Comparison of ENCODE assay signal across 14 cellular contexts in the genomic region with DNA sequence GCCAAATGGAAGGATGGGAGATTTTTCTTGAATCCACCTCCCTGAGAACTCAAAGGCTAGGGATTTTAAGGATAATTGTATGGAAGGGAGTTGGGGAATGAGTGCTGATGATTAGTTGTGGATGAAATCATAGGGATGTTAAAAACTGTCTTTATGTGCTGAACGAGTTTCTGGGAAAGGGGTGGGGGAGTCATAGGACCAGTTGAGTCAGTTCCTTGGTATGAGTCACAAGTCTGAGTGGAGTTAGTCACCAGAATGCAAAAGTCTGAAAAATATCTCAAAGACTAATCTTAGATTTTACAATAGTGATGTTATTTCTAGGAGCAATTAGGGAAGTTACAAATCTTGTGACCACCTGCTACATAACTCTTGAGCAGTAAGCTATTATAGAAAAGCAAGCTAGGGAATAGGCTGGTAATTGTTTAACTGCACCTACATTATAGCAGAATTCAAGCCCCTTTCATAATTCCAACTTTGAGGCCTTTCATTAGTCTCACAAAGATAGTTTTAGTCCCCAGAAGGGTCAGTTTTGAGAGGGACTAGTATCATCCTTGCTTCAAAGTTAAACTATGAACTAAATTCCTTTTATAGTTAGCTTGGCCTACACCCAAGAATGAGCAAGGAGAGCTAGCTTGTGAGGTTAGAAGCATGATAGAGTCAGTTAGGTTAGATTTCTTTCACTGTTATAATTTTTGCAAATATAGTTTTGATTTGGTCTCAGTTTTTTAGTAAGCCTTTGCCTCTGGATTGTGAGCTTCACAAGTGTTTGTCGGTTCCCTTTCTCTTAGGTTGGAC.
DNase-seq lines count a peak whose midpoint lies in the region; ATAC-seq, FAIRE-seq and TF ChIP-seq lines count a peak whose summit lies in the region.
"Had no signal": no experiment of that assay in that cellular context is flagged by ENCODE, and none has a peak within 500 bp of the region (broad histone marks: within the 10 kb centered on the region; RNA-seq: fewer than 3 reads in every experiment).

No MANE protein-coding gene starts in this region.

- H3K79me2 ChIP-seq in SK-N-SH (ENCODE audit: insufficient read depth), result no peaks in the 10 kb centered on the region
- H3K79me2 ChIP-seq: parathyroid adenoma had no signal

- H3K79me1 ChIP-seq in mesenchymal stem cell (replicated peaks; ENCODE audit: low read length, poor library complexity, severe bottlenecking), result no peaks in the 10 kb centered on the region

- WGBS in SK-N-SH (ENCODE audit: low lambda C conversion rate), result 36% methylated on average over 2 of the region's 2 CpGs
- 55% methylated on average over 2 of the region's 2 CpGs for WGBS in mesenchymal stem cell

- H3K9ac ChIP-seq in SK-N-SH (no peak overlapping the region), mesenchymal stem cell (ENCODE audit: low read length) (peak overlapping the region; percentile 78)
- H3K9ac ChIP-seq: parathyroid adenoma had no signal

- H3K14ac ChIP-seq in mesenchymal stem cell (ENCODE audit: low read length in 2 of 2), result no peak overlapping the region

- TF ChIP-seq CTCF in SK-N-SH (IDR thresholded peaks at IDR 0.05) (no peak), bronchial epithelial cell (IDR thresholded peaks at IDR 0.05; ENCODE audit: insufficient read depth, low read length, severe bottlenecking) (no peak), WERI-Rb-1 (IDR thresholded peaks at IDR 0.05; ENCODE audit: low read depth, low read length) (no peak)

- H4K91ac ChIP-seq in mesenchymal stem cell (ENCODE audit: low read length), result no peak overlapping the region

- no peak for FAIRE-seq in bronchial epithelial cell (lab: Jason Lieb, UNC)
- FAIRE-seq: A204.1, HTR-8/SVneo had no signal

- H3K9me3 ChIP-seq in SK-N-SH (no peaks in the 10 kb centered on the region), mesenchymal stem cell (ENCODE audit: control insufficient read depth, low read length) (peaks cover 26% of the 10 kb centered on the region), WERI-Rb-1 (ENCODE audit: severe bottlenecking) (peaks cover 3% of the 10 kb centered on the region)

- H2AK5ac ChIP-seq in mesenchymal stem cell (ENCODE audit: low read length, severe bottlenecking), result no peak overlapping the region

- H4K8ac ChIP-seq in mesenchymal stem cell (ENCODE audit: low read length), result no peak overlapping the region

- H2AFZ ChIP-seq in SK-N-SH (ENCODE audit: low read depth) (no peak overlapping the region), mesenchymal stem cell (ENCODE audit: low read depth, low read length) (no peak overlapping the region)
- H2AFZ ChIP-seq: parathyroid adenoma had no signal

- H3F3A ChIP-seq in SK-N-SH (replicated peaks; ENCODE audit: insufficient read depth), result peaks cover 12% of the 10 kb centered on the region

- H2BK5ac ChIP-seq in mesenchymal stem cell (ENCODE audit: low read depth, low read length, poor library complexity, severe bottlenecking), result no peak overlapping the region

- no peak overlapping the region for H3K4ac ChIP-seq in mesenchymal stem cell (ENCODE audit: low read depth in 1 of 2, low read length in 2 of 2)

- H3K36me3 ChIP-seq in SK-N-SH (replicated peaks in 1 of 2; ENCODE audit: control insufficient read depth in 1 of 2, insufficient read depth in 2 of 2, low read length in 1 of 2), result peaks cover 0 to 4% of the 10 kb centered on the region in 2 experiments
- H3K36me3 ChIP-seq in bronchial epithelial cell (ENCODE audit: control insufficient read depth, insufficient read depth, low read length), result no peaks in the 10 kb centered on the region
- no peaks in the 10 kb centered on the region for H3K36me3 ChIP-seq in mesenchymal stem cell (ENCODE audit: control insufficient read depth in 1 of 2, insufficient read depth in 2 of 2, low read depth in 1 of 2, low read length in 2 of 2)
- no peaks in the 10 kb centered on the region for H3K36me3 ChIP-seq in WERI-Rb-1

- H3K27ac ChIP-seq in SK-N-SH (ENCODE audit: low read depth in 2 of 2, low read length in 1 of 2) (peak overlapping the region in 1 of 2 experiments; percentile 60; a peak in 2 of 4 replicates), mesenchymal stem cell (ENCODE audit: low read length, poor library complexity, severe bottlenecking) (no peak overlapping the region), WERI-Rb-1 (no peak overlapping the region)
- H3K27ac ChIP-seq: parathyroid adenoma had no signal

- H3K4me1 ChIP-seq in SK-N-SH (ENCODE audit: control insufficient read depth in 1 of 2, insufficient read depth in 2 of 2, low read depth in 1 of 2, low read length in 1 of 2) (no peaks in the 10 kb centered on the region), mesenchymal stem cell (ENCODE audit: control insufficient read depth, insufficient read depth, low read depth, low read length) (no peaks in the 10 kb centered on the region)
- H3K4me1 ChIP-seq: parathyroid adenoma had no signal

- TF ChIP-seq EP300 in SK-N-SH (IDR thresholded peaks at IDR 0.05; ENCODE audit: borderline replicate concordance in 1 of 2, low read depth in 1 of 2, low read length in 1 of 2), result no peak

- no peak overlapping the region for H3K18ac ChIP-seq in mesenchymal stem cell (ENCODE audit: low read depth in 1 of 2, low read length in 2 of 2)

- H4K20me1 ChIP-seq in SK-N-SH (ENCODE audit: insufficient read depth), result no peaks in the 10 kb centered on the region

- H2BK12ac ChIP-seq in mesenchymal stem cell (ENCODE audit: low read length in 2 of 2), result no peak overlapping the region

- CTCF ChIA-PET in SK-N-SH (lab: Yijun Ruan, JAX), result interaction anchor here (0.6 to 1.3 kb wide), 4 partner anchors 12 to 76 kb away, joined by 3 to 5 read pairs (median 3); no protein-coding TSS in a partner anchor

- H2BK120ac ChIP-seq in mesenchymal stem cell (ENCODE audit: low read depth, low read length), result no peak overlapping the region

- ATAC-seq in SK-N-SH treated with all-trans-retinoic acid at 6 μM for 48 hours, result no peak

- H3K4me2 ChIP-seq in SK-N-SH (no peak overlapping the region), mesenchymal stem cell (ENCODE audit: low read length, poor library complexity, severe bottlenecking) (no peak overlapping the region)

- H3K23ac ChIP-seq in mesenchymal stem cell (ENCODE audit: low read length in 2 of 2), result no peak overlapping the region

- H3K27me3 ChIP-seq in SK-N-SH (ENCODE audit: insufficient read depth) (no peaks in the 10 kb centered on the region), bronchial epithelial cell (ENCODE audit: control insufficient read depth, insufficient read depth, low read length) (no peaks in the 10 kb centered on the region), mesenchymal stem cell (ENCODE audit: control insufficient read depth in 1 of 2, insufficient read depth in 1 of 2, low read length in 2 of 2) (no peaks in the 10 kb centered on the region), WERI-Rb-1 (ENCODE audit: insufficient read depth, low read depth, severe bottlenecking) (no peaks in the 10 kb centered on the region)

- H2BK15ac ChIP-seq in mesenchymal stem cell (ENCODE audit: low read depth, poor library complexity, severe bottlenecking), result no peak overlapping the region

- no peaks in the 10 kb centered on the region for H3K9me2 ChIP-seq in SK-N-SH

- no peak for TF ChIP-seq RAD21 in SK-N-SH (IDR thresholded peaks at IDR 0.05; ENCODE audit: low read length)

- POLR2A ChIA-PET in SK-N-SH (lab: Yijun Ruan, JAX), result no interaction called here

- H3K4me3 ChIP-seq in SK-N-SH (ENCODE audit: low read depth in 2 of 2, low read length in 1 of 2) (no peak overlapping the region), bronchial epithelial cell (ENCODE audit: low read depth, low read length) (no peak overlapping the region), mesenchymal stem cell (ENCODE audit: insufficient read depth in 1 of 2, low read depth in 1 of 2, low read length in 2 of 2) (no peak overlapping the region), WERI-Rb-1 (ENCODE audit: low read depth, low read length) (no peak overlapping the region)

- DNase-seq in SK-N-SH (no peak), HS-5 (ENCODE audit: low read depth) (peak; percentile 83), bronchial epithelial cell (ENCODE audit: low read depth) (peak; percentile 94), mesenchymal stem cell (peak; percentile 71), CD1c-positive myeloid dendritic cell (ENCODE audit: extremely low spot score) (no peak), NCI-H2171 (lab: John Stamatoyannopoulos, UW) (no peak), WERI-Rb-1 (no peak)
- DNase-seq: activated CD8-positive, alpha-beta memory T cell treated with anti-CD3 and anti-CD28 coated beads, Interleukin-2, amount 50 U/mL, for 48 hours; cerebellar nuclear complex; stimulated activated CD4-positive, alpha-beta T cell treated with anti-CD3 and anti-CD28 coated beads, Interleukin-4, amount 100 ng/mL, for 24 hours had no signal

TF ChIP-seq in SK-N-SH, 30 proteins besides CTCF, POLR2A, EP300 and RAD21:
- TF ChIP-seq TCF12 (IDR thresholded peaks at IDR 0.05) (peak; percentile 13; the same call in 1 of the 2 replicates), SIN3A (IDR thresholded peaks at IDR 0.05; ENCODE audit: borderline replicate concordance, low read depth, low read length) (no peak), JUND (IDR thresholded peaks at IDR 0.05) (0 out of 2 replicates have a peak, but pooled peaks have one; percentile 36), ELF1 (IDR thresholded peaks at IDR 0.05) (no peak), RCOR1 (IDR thresholded peaks at IDR 0.05; ENCODE audit: low read length) (no peak), FOSL2 (IDR thresholded peaks at IDR 0.05; ENCODE audit: borderline replicate concordance, low read depth) (peak; percentile 52; the same call in 1 of the 2 replicates), NRF1 (IDR thresholded peaks at IDR 0.05; ENCODE audit: low read depth, low read length) (no peak), SMC3 (IDR thresholded peaks at IDR 0.05; ENCODE audit: low read depth, low read length) (no peak)
TF ChIP-seq in SK-N-SH: peak in this region for 3.

TF ChIP-seq in SK-N-SH treated with all-trans-retinoic acid at 6 μM for 48 hours, 23 proteins besides CTCF, POLR2A, EP300 and RAD21 (continues in another document):
- no peak for TF ChIP-seq PPARA (CRISPR knock-in tag; IDR thresholded peaks at IDR 0.05; ENCODE audit: borderline replicate concordance)
- no peak for TF ChIP-seq ZC3H10 (CRISPR knock-in tag; IDR thresholded peaks at IDR 0.05)
- TF ChIP-seq, protein P1, sequence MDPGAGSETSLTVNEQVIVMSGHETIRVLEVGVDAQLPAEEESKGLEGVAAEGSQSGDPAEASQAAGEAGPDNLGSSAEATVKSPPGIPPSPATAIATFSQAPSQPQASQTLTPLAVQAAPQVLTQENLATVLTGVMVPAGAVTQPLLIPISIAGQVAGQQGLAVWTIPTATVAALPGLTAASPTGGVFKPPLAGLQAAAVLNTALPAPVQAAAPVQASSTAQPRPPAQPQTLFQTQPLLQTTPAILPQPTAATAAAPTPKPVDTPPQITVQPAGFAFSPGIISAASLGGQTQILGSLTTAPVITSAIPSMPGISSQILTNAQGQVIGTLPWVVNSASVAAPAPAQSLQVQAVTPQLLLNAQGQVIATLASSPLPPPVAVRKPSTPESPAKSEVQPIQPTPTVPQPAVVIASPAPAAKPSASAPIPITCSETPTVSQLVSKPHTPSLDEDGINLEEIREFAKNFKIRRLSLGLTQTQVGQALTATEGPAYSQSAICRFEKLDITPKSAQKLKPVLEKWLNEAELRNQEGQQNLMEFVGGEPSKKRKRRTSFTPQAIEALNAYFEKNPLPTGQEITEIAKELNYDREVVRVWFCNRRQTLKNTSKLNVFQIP (CRISPR knock-in tag; IDR thresholded peaks at IDR 0.05; ENCODE audit: borderline replicate concordance, low read depth), result no peak
- no peak for TF ChIP-seq GLIS3 (CRISPR knock-in tag; IDR thresholded peaks at IDR 0.05)
- TF ChIP-seq ISL1 (CRISPR knock-in tag; IDR thresholded peaks at IDR 0.05), result no peak

Comparison
In these comparisons a context has a peak if more than half of its experiments do, and no peak if none do; other contexts are left out.
1. DNase-seq: peak in HS-5 (single experiment), bronchial epithelial cell (single experiment) and mesenchymal stem cell (single experiment); none in SK-N-SH (single experiment), CD1c-positive myeloid dendritic cell (single experiment), NCI-H2171 (single experiment) and WERI-Rb-1 (single experiment).